Comparison of ENCODE assay signal across 8 cellular contexts in genomic region chr12:64222011-64222765, GRCh38. TPM values are rescaled to one million over a fixed set of nuclear protein-coding genes. Genes with fewer than 3 reads are reported as not detected.
A peak's percentile ranks its signal among the peaks of the same experiment; 100 is the strongest.
DNase-seq lines count a peak whose midpoint lies in the region; ATAC-seq and TF ChIP-seq lines count a peak whose summit lies in the region.

Gene KICS2 (minus strand): TSS chr12:64222296. CDS start chr12:64222237, 59 bp downstream.

- H3K36me3 Mint-ChIP-seq in activated T-helper 2 cell treated with anti-CD3 and anti-CD28 coated beads, Interferon-gamma antibody, Interleukin-2, Interleukin-4, amounts not matched to agents 10 μg/mL and 5 μg/mL and 100 μg/mL, durations not matched to agents 14 hours and 24 hours and 36 hours (ENCODE audit: low read depth) = peaks cover 3% of the 10 kb centered on the region
- H3K36me3 Mint-ChIP-seq in natural killer cell treated with Interleukin-12 subunit alpha and Interleukin-12 subunit beta and Interleukin-15 and Interleukin-18, amount 100 ng/mL, for 72 hours = peaks cover 6% of the 10 kb centered on the region

- peak within 1 kb of the TSS; percentile 99 for H3K4me3 Mint-ChIP-seq in activated T-helper 2 cell treated with anti-CD3 and anti-CD28 coated beads, Interferon-gamma antibody, Interleukin-2, Interleukin-4, amounts not matched to agents 10 μg/mL and 5 μg/mL and 100 μg/mL, durations not matched to agents 14 hours and 24 hours and 36 hours (ENCODE audit: low read depth)
- H3K4me3 Mint-ChIP-seq in natural killer cell treated with Interleukin-12 subunit alpha and Interleukin-12 subunit beta and Interleukin-15 and Interleukin-18, amount 100 ng/mL, for 72 hours = peak within 1 kb of the TSS; percentile 100

- peak within 1 kb of the TSS; percentile 100 for H3K27ac Mint-ChIP-seq in activated T-helper 2 cell treated with anti-CD3 and anti-CD28 coated beads, Interferon-gamma antibody, Interleukin-2, Interleukin-4, amounts not matched to agents 10 μg/mL and 5 μg/mL and 100 μg/mL, durations not matched to agents 14 hours and 24 hours and 36 hours
- peak within 1 kb of the TSS; percentile 95 to 98 for H3K27ac Mint-ChIP-seq in natural killer cell treated with Interleukin-12 subunit alpha and Interleukin-12 subunit beta and Interleukin-15 and Interleukin-18, amount 100 ng/mL, for 72 hours

- peak; percentile 98 for ATAC-seq in natural killer cell treated with Interleukin-12 subunit alpha and Interleukin-12 subunit beta and Interleukin-15 and Interleukin-18, amount 100 ng/mL, for 72 hours

- H3K27me3 Mint-ChIP-seq in activated T-helper 2 cell treated with anti-CD3 and anti-CD28 coated beads, Interferon-gamma antibody, Interleukin-2, Interleukin-4, amounts not matched to agents 10 μg/mL and 5 μg/mL and 100 μg/mL, durations not matched to agents 14 hours and 24 hours and 36 hours (ENCODE audit: low read depth) = peaks cover 18% of the 10 kb centered on the region
- peaks cover 16 to 19% of the 10 kb centered on the region in 2 donors for H3K27me3 Mint-ChIP-seq in natural killer cell treated with Interleukin-12 subunit alpha and Interleukin-12 subunit beta and Interleukin-15 and Interleukin-18, amount 100 ng/mL, for 72 hours

- peak; percentile 97 for DNase-seq in ELF-1 (ENCODE audit: low read depth, low spot score)
- DNase-seq in H4 (ENCODE audit: low spot score) = peak; percentile 92
- DNase-seq in LNCaP clone FGC (ENCODE audit: low read depth) = peak; percentile 85
- DNase-seq in RPMI8226 = peak; percentile 96
- peak; percentile 88 for DNase-seq in activated T-helper 2 cell treated with anti-CD3 and anti-CD28 coated beads, Interferon-gamma antibody, Interleukin-2, Interleukin-4, amounts not matched to agents 10 μg/mL and 5 μg/mL and 100 μg/mL, durations not matched to agents 14 hours and 24 hours and 36 hours (ENCODE audit: low spot score)
- DNase-seq in fibroblast of pulmonary artery (ENCODE audit: low read depth) = peak; percentile 95
- peak; percentile 92 for DNase-seq in natural killer cell treated with Interleukin-12 subunit alpha and Interleukin-12 subunit beta and Interleukin-15 and Interleukin-18, amount 100 ng/mL, for 72 hours (ENCODE audit: low spot score)
- DNase-seq in stimulated activated naive CD4-positive, alpha-beta T cell treated with Interleukin-2 at 50 U/mL for 16 hours (lab: John Stamatoyannopoulos, UW) = peak; percentile 89

- H3K9me3 Mint-ChIP-seq in activated T-helper 2 cell treated with anti-CD3 and anti-CD28 coated beads, Interferon-gamma antibody, Interleukin-2, Interleukin-4, amounts not matched to agents 10 μg/mL and 5 μg/mL and 100 μg/mL, durations not matched to agents 14 hours and 24 hours and 36 hours = no peaks in the 10 kb centered on the region
- H3K9me3 Mint-ChIP-seq in natural killer cell treated with Interleukin-12 subunit alpha and Interleukin-12 subunit beta and Interleukin-15 and Interleukin-18, amount 100 ng/mL, for 72 hours = no peaks in the 10 kb centered on the region

- peak within 1 kb of the TSS; percentile 73 for H3K4me3 ChIP-seq in LNCaP clone FGC (ENCODE audit: low read depth, low read length)
- H3K4me3 ChIP-seq in fibroblast of pulmonary artery (replicated peaks; ENCODE audit: low read depth, low read length) = peak within 1 kb of the TSS; percentile 92

- intact Hi-C loops in activated T-helper 2 cell treated with anti-CD3 and anti-CD28 coated beads, Interferon-gamma antibody, Interleukin-2, Interleukin-4, amounts not matched to agents 10 μg/mL and 5 μg/mL and 100 μg/mL, durations not matched to agents 14 hours and 24 hours and 36 hours (cut with micrococcal nuclease) = loop anchor here (5.0 to 10.0 kb wide), 3 partner anchors 180 to 535 kb away; partner anchors contain the start of genes GNS and XPOT

- TF ChIP-seq CTCF in LNCaP clone FGC (IDR thresholded peaks at IDR 0.05; ENCODE audit: control insufficient read depth, extremely low read depth, insufficient read depth) (peak; percentile 0; the same call in 1 of the 2 replicates), fibroblast of pulmonary artery (IDR thresholded peaks at IDR 0.05; ENCODE audit: low read length, missing control alignments) (no peak)

- H3K4me1 Mint-ChIP-seq in activated T-helper 2 cell treated with anti-CD3 and anti-CD28 coated beads, Interferon-gamma antibody, Interleukin-2, Interleukin-4, amounts not matched to agents 10 μg/mL and 5 μg/mL and 100 μg/mL, durations not matched to agents 14 hours and 24 hours and 36 hours (ENCODE audit: low read depth) = peaks cover 39% of the 10 kb centered on the region
- peaks cover 22 to 33% of the 10 kb centered on the region in 2 donors for H3K4me1 Mint-ChIP-seq in natural killer cell treated with Interleukin-12 subunit alpha and Interleukin-12 subunit beta and Interleukin-15 and Interleukin-18, amount 100 ng/mL, for 72 hours (ENCODE audit: low read depth in 2 of 2)

RNA-seq across cellular contexts. Expression of gene KICS2, which starts in this region (rescaled TPM):
- total RNA-seq in H4 (2014; rRNA removed; shearing (Covaris generic)) = 3.2 and 5.3 TPM in 2 replicates
- total RNA-seq in activated T-helper 2 cell treated with anti-CD3 and anti-CD28 coated beads, Interferon-gamma antibody, Interleukin-2, Interleukin-4, amounts not matched to agents 10 μg/mL and 5 μg/mL and 100 μg/mL, durations not matched to agents 14 hours and 24 hours and 36 hours = 15.3 and 16.6 TPM in 2 replicates
- total RNA-seq in natural killer cell treated with Interleukin-12 subunit alpha and Interleukin-12 subunit beta and Interleukin-15 and Interleukin-18, amount 100 ng/mL, for 72 hours = 10 to 100 TPM in 1 of 2 donors, 1 to 10 TPM in 1; 9.2 to 15.0 TPM

Comparison
In these comparisons a context has a peak if more than half of its experiments do, and no peak if none do; other contexts are left out.
1. Peak in every context shown above with its lines: DNase-seq, ATAC-seq and H3K4me3 ChIP-seq.